In the genomic region with DNA sequence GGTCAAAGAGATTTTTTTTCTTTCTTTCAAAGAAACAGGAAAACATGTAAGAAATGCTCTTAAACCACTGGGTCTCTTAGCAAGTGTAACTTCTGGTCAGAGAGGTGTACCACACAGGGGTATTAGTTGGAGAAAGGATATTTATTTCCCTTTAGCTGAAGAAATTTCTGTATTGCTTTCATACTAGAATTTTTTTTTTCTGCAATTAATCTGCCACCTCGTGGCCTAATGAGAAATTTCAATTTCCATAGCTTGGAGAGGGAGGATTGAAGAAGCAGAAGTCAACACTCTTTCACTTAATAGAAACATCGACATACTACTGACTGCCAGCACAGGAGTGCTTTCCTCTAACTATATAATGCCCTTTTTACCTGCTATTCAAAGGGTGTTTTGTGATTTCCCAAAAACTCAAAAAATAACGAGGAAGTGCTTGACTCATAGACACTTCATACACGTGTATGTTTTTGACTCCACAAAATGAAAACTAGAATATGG, we compare ENCODE assay signal across 7 cellular contexts.
A peak's percentile ranks its signal among the peaks of the same experiment; 100 is the strongest.
DNase-seq lines count a peak whose midpoint lies in the region; ATAC-seq, FAIRE-seq and TF ChIP-seq lines count a peak whose summit lies in the region.

No MANE protein-coding gene starts in this region.

- peak; percentile 58 for TF ChIP-seq CTCF in epithelial cell of proximal tubule (conservative IDR thresholded peaks at IDR 0.05; ENCODE audit: low read depth, low read length)

- CTCF ChIA-PET in activated CD8-positive, alpha-beta memory T cell treated with anti-CD3 and anti-CD28 coated beads, Interleukin-2, amount 10 ng/mL, durations not matched to agents 7 days and 5 days (lab: Charles Lee): interaction anchor here (0.9 to 5.9 kb wide), 21 partner anchors 13 to 308 kb away, joined by 3 to 151 read pairs (median 3); a partner anchor contains a TSS

- H3K27me3 Mint-ChIP-seq in natural killer cell treated with Interleukin-12 subunit alpha and Interleukin-12 subunit beta and Interleukin-15 and Interleukin-18, amount 100 ng/mL, for 72 hours: peaks cover 0 to 11% of the 10 kb centered on the region in 2 donors
- no peaks in the 10 kb centered on the region for H3K27me3 Mint-ChIP-seq in activated CD8-positive, alpha-beta memory T cell treated with anti-CD3 and anti-CD28 coated beads, Interleukin-2, amount 10 ng/mL, durations not matched to agents 7 days and 5 days

- H3K9me3 Mint-ChIP-seq in natural killer cell treated with Interleukin-12 subunit alpha and Interleukin-12 subunit beta and Interleukin-15 and Interleukin-18, amount 100 ng/mL, for 72 hours: peaks cover 5% of the 10 kb centered on the region
- peaks cover 9% of the 10 kb centered on the region for H3K9me3 Mint-ChIP-seq in activated CD8-positive, alpha-beta memory T cell treated with anti-CD3 and anti-CD28 coated beads, Interleukin-2, amount 10 ng/mL, durations not matched to agents 7 days and 5 days (ENCODE audit: low read depth)

- H3K4me3 Mint-ChIP-seq in natural killer cell treated with Interleukin-12 subunit alpha and Interleukin-12 subunit beta and Interleukin-15 and Interleukin-18, amount 100 ng/mL, for 72 hours: peak overlapping the region; percentile 26
- no peak overlapping the region for H3K4me3 Mint-ChIP-seq in activated CD8-positive, alpha-beta memory T cell treated with anti-CD3 and anti-CD28 coated beads, Interleukin-2, amount 10 ng/mL, durations not matched to agents 7 days and 5 days

- H3K27ac Mint-ChIP-seq in natural killer cell treated with Interleukin-12 subunit alpha and Interleukin-12 subunit beta and Interleukin-15 and Interleukin-18, amount 100 ng/mL, for 72 hours: peak overlapping the region; percentile 36 to 64
- H3K27ac Mint-ChIP-seq in activated CD8-positive, alpha-beta memory T cell treated with anti-CD3 and anti-CD28 coated beads, Interleukin-2, amount 10 ng/mL, durations not matched to agents 7 days and 5 days: no peak overlapping the region

- no peaks in the 10 kb centered on the region for H3K36me3 Mint-ChIP-seq in natural killer cell treated with Interleukin-12 subunit alpha and Interleukin-12 subunit beta and Interleukin-15 and Interleukin-18, amount 100 ng/mL, for 72 hours
- peaks cover 9% of the 10 kb centered on the region for H3K36me3 Mint-ChIP-seq in activated CD8-positive, alpha-beta memory T cell treated with anti-CD3 and anti-CD28 coated beads, Interleukin-2, amount 10 ng/mL, durations not matched to agents 7 days and 5 days

- no peak overlapping the region for H3K4me3 ChIP-seq in epithelial cell of proximal tubule (ENCODE audit: low read depth, low read length)

- DNase-seq in Daoy (ENCODE audit: low read depth) (peak; percentile 27), HT-29 (ENCODE audit: low spot score) (peak; percentile 89), RCC 7860 (ENCODE audit: low spot score) (peak; percentile 48), epithelial cell of proximal tubule (ENCODE audit: low read depth) (no peak)
- no peak for DNase-seq in natural killer cell treated with Interleukin-12 subunit alpha and Interleukin-12 subunit beta and Interleukin-15 and Interleukin-18, amount 100 ng/mL, for 72 hours (ENCODE audit: low spot score)
- DNase-seq in activated effector memory CD4-positive, alpha-beta T cell treated with Interleukin-2 at 50 U/mL for 16 hours: no peak
- no peak for DNase-seq in activated CD8-positive, alpha-beta memory T cell treated with anti-CD3 and anti-CD28 coated beads, Interleukin-2, amount 10 ng/mL, durations not matched to agents 7 days and 5 days

- peaks cover 19 to 22% of the 10 kb centered on the region in 2 donors for H3K4me1 Mint-ChIP-seq in natural killer cell treated with Interleukin-12 subunit alpha and Interleukin-12 subunit beta and Interleukin-15 and Interleukin-18, amount 100 ng/mL, for 72 hours (ENCODE audit: low read depth in 2 of 2)
- H3K4me1 Mint-ChIP-seq in activated CD8-positive, alpha-beta memory T cell treated with anti-CD3 and anti-CD28 coated beads, Interleukin-2, amount 10 ng/mL, durations not matched to agents 7 days and 5 days: peaks cover 15% of the 10 kb centered on the region

- peak in 1 of 2 donors; percentile 49 for ATAC-seq in natural killer cell treated with Interleukin-12 subunit alpha and Interleukin-12 subunit beta and Interleukin-15 and Interleukin-18, amount 100 ng/mL, for 72 hours
- ATAC-seq in activated CD8-positive, alpha-beta memory T cell treated with anti-CD3 and anti-CD28 coated beads, Interleukin-2, amount 10 ng/mL, durations not matched to agents 7 days and 5 days: no peak

- peak; percentile 76 for FAIRE-seq in RCC 7860 (lab: Jason Lieb, UNC)

Comparison
In these comparisons a context has a peak if more than half of its experiments do, and no peak if none do; other contexts are left out.
1. DNase-seq: peak in Daoy (single experiment), HT-29 (single experiment) and RCC 7860 (single experiment); none in epithelial cell of proximal tubule (single experiment), natural killer cell treated with Interleukin-12 subunit alpha and Interleukin-12 subunit beta and Interleukin-15 and Interleukin-18, amount 100 ng/mL, for 72 hours (single experiment), activated effector memory CD4-positive, alpha-beta T cell treated with Interleukin-2 at 50 U/mL for 16 hours (single experiment) and activated CD8-positive, alpha-beta memory T cell treated with anti-CD3 and anti-CD28 coated beads, Interleukin-2, amount 10 ng/mL, durations not matched to agents 7 days and 5 days (single experiment).